Comparison of ENCODE assay signal across 7 cellular contexts in genomic region chr4:6557856-6558255, GRCh38.
"Had no signal": no experiment of that assay in that cellular context is flagged by ENCODE, and none has a peak within 500 bp of the region (broad histone marks: within the 10 kb centered on the region; RNA-seq: fewer than 3 reads in every experiment).

No MANE protein-coding gene starts in this region.

- FAIRE-seq: H1, H54, HTR-8/SVneo had no signal

- H2AFZ ChIP-seq: GM23338 had no signal

- H3K4me2 ChIP-seq: GM23338 had no signal

- ATAC-seq: GM23338 had no signal

- H3K4me3 ChIP-seq: GM23338 had no signal

- DNase-seq: H9, HCEC 1CT, KBM-7 had no signal
